1 cellular context compared by ENCODE assay signal in the genomic region with DNA sequence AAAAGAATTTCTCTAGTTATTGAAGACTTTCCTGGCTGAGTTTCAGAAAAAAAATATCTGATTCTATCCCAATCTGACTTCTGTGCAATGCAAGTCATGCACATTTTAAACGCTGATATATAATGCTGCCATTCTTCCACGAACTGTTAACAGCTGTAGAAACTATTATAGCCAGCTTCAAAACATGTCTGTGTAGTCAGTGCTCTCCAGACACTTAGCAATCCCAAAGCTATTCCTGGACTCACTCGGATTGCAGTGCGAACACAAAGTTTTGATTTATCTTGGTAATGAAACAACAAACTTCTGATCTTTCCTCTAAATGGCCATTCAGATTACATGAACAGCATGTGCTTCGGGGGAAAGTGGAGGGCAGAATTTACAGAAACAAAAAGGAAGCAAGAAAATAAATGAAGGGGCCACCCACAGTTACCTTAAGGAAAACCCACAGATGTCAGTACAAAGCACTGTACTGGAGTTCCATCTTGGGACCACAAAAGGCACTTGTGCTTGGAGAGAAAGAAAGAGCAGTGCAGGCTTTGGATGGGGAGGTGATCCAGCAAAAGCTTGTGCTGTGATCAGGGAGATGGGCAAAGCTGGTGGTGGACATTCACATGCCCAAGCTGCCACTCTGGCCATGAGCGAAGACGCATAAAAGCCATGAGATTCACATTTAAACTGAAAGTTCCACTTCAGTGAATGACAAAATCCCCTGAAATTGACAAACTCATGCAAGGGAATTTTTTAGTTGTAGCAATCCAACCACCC.
TF ChIP-seq lines count a peak whose summit lies in the region.

No MANE protein-coding gene starts in this region.

TF ChIP-seq in GM23338, 12 proteins besides CTCF, POLR2A, EP300 and RAD21 (continued from another document):
- TF ChIP-seq, protein P1, sequence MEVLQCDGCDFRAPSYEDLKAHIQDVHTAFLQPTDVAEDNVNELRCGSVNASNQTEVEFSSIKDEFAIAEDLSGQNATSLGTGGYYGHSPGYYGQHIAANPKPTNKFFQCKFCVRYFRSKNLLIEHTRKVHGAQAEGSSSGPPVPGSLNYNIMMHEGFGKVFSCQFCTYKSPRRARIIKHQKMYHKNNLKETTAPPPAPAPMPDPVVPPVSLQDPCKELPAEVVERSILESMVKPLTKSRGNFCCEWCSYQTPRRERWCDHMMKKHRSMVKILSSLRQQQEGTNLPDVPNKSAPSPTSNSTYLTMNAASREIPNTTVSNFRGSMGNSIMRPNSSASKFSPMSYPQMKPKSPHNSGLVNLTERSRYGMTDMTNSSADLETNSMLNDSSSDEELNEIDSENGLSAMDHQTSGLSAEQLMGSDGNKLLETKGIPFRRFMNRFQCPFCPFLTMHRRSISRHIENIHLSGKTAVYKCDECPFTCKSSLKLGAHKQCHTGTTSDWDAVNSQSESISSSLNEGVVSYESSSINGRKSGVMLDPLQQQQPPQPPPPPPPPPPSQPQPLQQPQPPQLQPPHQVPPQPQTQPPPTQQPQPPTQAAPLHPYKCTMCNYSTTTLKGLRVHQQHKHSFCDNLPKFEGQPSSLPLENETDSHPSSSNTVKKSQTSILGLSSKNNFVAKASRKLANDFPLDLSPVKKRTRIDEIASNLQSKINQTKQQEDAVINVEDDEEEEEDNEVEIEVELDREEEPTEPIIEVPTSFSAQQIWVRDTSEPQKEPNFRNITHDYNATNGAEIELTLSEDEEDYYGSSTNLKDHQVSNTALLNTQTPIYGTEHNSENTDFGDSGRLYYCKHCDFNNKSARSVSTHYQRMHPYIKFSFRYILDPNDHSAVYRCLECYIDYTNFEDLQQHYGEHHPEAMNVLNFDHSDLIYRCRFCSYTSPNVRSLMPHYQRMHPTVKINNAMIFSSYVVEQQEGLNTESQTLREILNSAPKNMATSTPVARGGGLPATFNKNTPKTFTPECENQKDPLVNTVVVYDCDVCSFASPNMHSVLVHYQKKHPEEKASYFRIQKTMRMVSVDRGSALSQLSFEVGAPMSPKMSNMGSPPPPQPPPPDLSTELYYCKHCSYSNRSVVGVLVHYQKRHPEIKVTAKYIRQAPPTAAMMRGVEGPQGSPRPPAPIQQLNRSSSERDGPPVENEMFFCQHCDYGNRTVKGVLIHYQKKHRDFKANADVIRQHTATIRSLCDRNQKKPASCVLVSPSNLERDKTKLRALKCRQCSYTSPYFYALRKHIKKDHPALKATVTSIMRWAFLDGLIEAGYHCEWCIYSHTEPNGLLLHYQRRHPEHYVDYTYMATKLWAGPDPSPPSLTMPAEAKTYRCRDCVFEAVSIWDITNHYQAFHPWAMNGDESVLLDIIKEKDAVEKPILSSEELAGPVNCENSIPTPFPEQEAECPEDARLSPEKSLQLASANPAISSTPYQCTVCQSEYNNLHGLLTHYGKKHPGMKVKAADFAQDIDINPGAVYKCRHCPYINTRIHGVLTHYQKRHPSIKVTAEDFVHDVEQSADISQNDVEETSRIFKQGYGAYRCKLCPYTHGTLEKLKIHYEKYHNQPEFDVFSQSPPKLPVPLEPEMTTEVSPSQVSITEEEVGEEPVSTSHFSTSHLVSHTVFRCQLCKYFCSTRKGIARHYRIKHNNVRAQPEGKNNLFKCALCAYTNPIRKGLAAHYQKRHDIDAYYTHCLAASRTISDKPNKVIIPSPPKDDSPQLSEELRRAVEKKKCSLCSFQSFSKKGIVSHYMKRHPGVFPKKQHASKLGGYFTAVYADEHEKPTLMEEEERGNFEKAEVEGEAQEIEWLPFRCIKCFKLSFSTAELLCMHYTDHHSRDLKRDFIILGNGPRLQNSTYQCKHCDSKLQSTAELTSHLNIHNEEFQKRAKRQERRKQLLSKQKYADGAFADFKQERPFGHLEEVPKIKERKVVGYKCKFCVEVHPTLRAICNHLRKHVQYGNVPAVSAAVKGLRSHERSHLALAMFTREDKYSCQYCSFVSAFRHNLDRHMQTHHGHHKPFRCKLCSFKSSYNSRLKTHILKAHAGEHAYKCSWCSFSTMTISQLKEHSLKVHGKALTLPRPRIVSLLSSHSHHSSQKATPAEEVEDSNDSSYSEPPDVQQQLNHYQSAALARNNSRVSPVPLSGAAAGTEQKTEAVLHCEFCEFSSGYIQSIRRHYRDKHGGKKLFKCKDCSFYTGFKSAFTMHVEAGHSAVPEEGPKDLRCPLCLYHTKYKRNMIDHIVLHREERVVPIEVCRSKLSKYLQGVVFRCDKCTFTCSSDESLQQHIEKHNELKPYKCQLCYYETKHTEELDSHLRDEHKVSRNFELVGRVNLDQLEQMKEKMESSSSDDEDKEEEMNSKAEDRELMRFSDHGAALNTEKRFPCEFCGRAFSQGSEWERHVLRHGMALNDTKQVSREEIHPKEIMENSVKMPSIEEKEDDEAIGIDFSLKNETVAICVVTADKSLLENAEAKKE (CRISPR knock-in tag; IDR thresholded peaks at IDR 0.05), result no peak
- TF ChIP-seq JUNB (IDR thresholded peaks at IDR 0.05; ENCODE audit: unreplicated experiment) (no peak), ZNF114 (CRISPR knock-in tag; IDR thresholded peaks at IDR 0.05) (no peak), POLR2AphosphoS5 (IDR thresholded peaks at IDR 0.05; ENCODE audit: low read depth) (no peak), CREB1 (CRISPR knock-in tag; IDR thresholded peaks at IDR 0.05; ENCODE audit: low read depth) (no peak), STAT1 (IDR thresholded peaks at IDR 0.05; ENCODE audit: unreplicated experiment) (no peak), EZH2 (IDR thresholded peaks at IDR 0.05; ENCODE audit: low read depth, unreplicated experiment) (no peak), EZH2phosphoT487 (IDR thresholded peaks at IDR 0.05; ENCODE audit: unreplicated experiment) (no peak), ZNF331 (CRISPR knock-in tag; IDR thresholded peaks at IDR 0.05; ENCODE audit: low read depth) (no peak)
- TF ChIP-seq, protein P2, sequence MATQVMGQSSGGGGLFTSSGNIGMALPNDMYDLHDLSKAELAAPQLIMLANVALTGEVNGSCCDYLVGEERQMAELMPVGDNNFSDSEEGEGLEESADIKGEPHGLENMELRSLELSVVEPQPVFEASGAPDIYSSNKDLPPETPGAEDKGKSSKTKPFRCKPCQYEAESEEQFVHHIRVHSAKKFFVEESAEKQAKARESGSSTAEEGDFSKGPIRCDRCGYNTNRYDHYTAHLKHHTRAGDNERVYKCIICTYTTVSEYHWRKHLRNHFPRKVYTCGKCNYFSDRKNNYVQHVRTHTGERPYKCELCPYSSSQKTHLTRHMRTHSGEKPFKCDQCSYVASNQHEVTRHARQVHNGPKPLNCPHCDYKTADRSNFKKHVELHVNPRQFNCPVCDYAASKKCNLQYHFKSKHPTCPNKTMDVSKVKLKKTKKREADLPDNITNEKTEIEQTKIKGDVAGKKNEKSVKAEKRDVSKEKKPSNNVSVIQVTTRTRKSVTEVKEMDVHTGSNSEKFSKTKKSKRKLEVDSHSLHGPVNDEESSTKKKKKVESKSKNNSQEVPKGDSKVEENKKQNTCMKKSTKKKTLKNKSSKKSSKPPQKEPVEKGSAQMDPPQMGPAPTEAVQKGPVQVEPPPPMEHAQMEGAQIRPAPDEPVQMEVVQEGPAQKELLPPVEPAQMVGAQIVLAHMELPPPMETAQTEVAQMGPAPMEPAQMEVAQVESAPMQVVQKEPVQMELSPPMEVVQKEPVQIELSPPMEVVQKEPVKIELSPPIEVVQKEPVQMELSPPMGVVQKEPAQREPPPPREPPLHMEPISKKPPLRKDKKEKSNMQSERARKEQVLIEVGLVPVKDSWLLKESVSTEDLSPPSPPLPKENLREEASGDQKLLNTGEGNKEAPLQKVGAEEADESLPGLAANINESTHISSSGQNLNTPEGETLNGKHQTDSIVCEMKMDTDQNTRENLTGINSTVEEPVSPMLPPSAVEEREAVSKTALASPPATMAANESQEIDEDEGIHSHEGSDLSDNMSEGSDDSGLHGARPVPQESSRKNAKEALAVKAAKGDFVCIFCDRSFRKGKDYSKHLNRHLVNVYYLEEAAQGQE (IDR thresholded peaks at IDR 0.05; ENCODE audit: unreplicated experiment), result no peak
- TF ChIP-seq, protein P3, sequence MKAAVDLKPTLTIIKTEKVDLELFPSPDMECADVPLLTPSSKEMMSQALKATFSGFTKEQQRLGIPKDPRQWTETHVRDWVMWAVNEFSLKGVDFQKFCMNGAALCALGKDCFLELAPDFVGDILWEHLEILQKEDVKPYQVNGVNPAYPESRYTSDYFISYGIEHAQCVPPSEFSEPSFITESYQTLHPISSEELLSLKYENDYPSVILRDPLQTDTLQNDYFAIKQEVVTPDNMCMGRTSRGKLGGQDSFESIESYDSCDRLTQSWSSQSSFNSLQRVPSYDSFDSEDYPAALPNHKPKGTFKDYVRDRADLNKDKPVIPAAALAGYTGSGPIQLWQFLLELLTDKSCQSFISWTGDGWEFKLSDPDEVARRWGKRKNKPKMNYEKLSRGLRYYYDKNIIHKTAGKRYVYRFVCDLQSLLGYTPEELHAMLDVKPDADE (IDR thresholded peaks at IDR 0.05), result no peak
TF ChIP-seq in GM23338: peak in this region for 0.
